ENCODE assay signal across 29 cellular contexts in the genomic region with DNA sequence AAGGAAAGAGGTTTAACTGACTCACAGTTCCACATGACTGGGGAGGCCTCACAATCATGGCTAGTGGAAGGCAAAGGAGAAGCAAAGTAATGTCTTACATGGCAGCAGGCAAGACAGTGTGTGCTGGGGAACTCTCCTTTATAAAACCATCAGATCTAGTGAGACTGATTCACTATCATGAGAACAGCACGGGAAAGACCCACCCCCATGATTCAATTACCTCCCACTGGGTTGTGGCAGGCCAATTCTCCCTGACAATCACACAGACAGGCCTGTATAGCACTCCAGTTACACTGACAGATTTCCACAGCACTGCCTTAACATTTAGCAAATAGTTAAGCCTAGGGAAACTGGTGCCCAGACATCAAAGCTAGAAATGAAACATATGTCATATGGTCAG.
"Had no signal": no experiment of that assay in that cellular context is flagged by ENCODE, and none has a peak within 500 bp of the region (broad histone marks: within the 10 kb centered on the region; RNA-seq: fewer than 3 reads in every experiment).

No MANE protein-coding gene starts in this region.

- FAIRE-seq: colon, endometrium, TTC549 had no signal

- H3K9me3 ChIP-seq: breast epithelium, gastroesophageal sphincter, heart left ventricle, stomach, suprapubic skin, tibial nerve had no signal

- H3K27ac ChIP-seq: breast epithelium, gastroesophageal sphincter, heart left ventricle, parathyroid adenoma, stomach, suprapubic skin, tibial nerve, WERI-Rb-1 had no signal

- H3K9ac ChIP-seq: parathyroid adenoma had no signal

- H3K36me3 ChIP-seq: breast epithelium, WERI-Rb-1 had no signal

- H3K4me3 ChIP-seq: breast epithelium, gastroesophageal sphincter, heart left ventricle, stomach, suprapubic skin, tibial nerve had no signal

- ATAC-seq: gastroesophageal sphincter; heart left ventricle; left ventricle myocardium superior; naive thymus-derived CD4-positive, alpha-beta T cell; right cardiac atrium; stimulated activated naive B cell treated with anti-CD40 and anti-IgM and Interleukin-4, amounts not matched to agents 10 μg/mL and 1 μg/mL and 100 μg/mL, for 72 hours; T-cell had no signal

- H3K4me1 ChIP-seq: breast epithelium, gastroesophageal sphincter, parathyroid adenoma, stomach, suprapubic skin, tibial nerve had no signal

- H3K79me2 ChIP-seq: parathyroid adenoma had no signal

- H2AFZ ChIP-seq: parathyroid adenoma had no signal

- H3K27me3 ChIP-seq: breast epithelium, gastroesophageal sphincter, heart left ventricle, stomach, suprapubic skin, tibial nerve had no signal

- DNase-seq: activated CD4-positive, alpha-beta memory T cell treated with anti-CD3 and anti-CD28 coated beads for 36 hours; activated CD4-positive, alpha-beta T cell treated with anti-CD3 and anti-CD28 coated beads, Interleukin-2, amount 10 ng/mL, durations not matched to agents 24 days and 14 days; activated CD4-positive, CD25-positive, alpha-beta regulatory T cell treated with anti-CD3 and anti-CD28 coated beads, Interleukin-2, amount 50 U/mL, for 72 hours; activated CD8-positive, alpha-beta memory T cell treated with anti-CD3 and anti-CD28 coated beads, Interleukin-2, amount 50 U/mL, for 48 hours; activated gamma-delta T cell treated with Interleukin-2 at 50 U/mL for 16 hours; activated naive CD4-positive, alpha-beta T cell treated with anti-CD3 and anti-CD28 coated beads, Interleukin-2, amount 50 U/mL, for 16 hours; activated T-cell treated with anti-CD3 and anti-CD28 coated beads, Interleukin-2, amount 50 U/mL, for 24 hours; amygdala; dermis blood vessel endothelial cell; effector CD4-positive, alpha-beta T cell; heart left ventricle; left ventricle myocardium superior; naive thymus-derived CD4-positive, alpha-beta T cell; occipital lobe; right cardiac atrium; stimulated activated CD4-positive, alpha-beta T cell treated with anti-CD3 and anti-CD28 coated beads, Interleukin-15, amount 100 ng/mL, for 24 hours; stimulated activated CD4-positive, alpha-beta T cell treated with anti-CD3 and anti-CD28 coated beads, Interleukin-2, amount 100 ng/mL, for 24 hours; stimulated activated naive B cell treated with anti-CD40 and anti-IgM and Interleukin-4, amounts not matched to agents 10 μg/mL and 1 μg/mL and 100 μg/mL, for 72 hours; stomach; T-cell; WERI-Rb-1 had no signal
